8 cellular contexts compared by ENCODE assay signal in the genomic region with DNA sequence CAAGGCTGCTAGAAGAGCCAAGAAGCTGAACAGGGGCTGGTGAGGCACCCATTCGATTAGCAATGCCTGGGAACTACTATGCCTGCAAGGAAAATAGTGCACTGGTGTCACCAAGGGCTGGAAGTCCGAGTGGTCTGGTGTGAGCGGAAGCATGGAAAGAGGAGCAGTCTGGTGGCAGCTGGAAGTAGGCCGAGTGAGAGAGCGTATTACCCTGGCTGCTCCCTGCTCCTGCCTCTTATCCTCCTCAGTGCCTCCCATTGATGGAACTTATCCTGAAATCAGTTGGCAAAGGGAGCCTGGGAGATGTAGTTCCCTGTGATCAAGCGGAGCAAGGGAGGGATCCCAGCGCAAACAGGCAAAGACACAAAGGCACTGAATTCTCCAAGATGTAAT.
DNase-seq lines count a peak whose midpoint lies in the region; ATAC-seq lines count a peak whose summit lies in the region.

No MANE protein-coding gene starts in this region.

- no peak for ATAC-seq in stimulated activated naive CD8-positive, alpha-beta T cell treated with anti-CD3 and anti-CD28 coated beads, Interleukin-15, Interleukin-2, amounts not matched to agents 100 U/mL and 50 U/mL, for 24 hours
- ATAC-seq in memory B cell (ENCODE audit: low read depth) (no peak), HG03571 (IDR thresholded peaks at IDR 0.05; ENCODE audit: unreplicated experiment) (no peak)

- peak overlapping the region; percentile 86 for H3K4me3 Mint-ChIP-seq in stimulated activated naive CD8-positive, alpha-beta T cell treated with anti-CD3 and anti-CD28 coated beads, Interleukin-15, Interleukin-2, amounts not matched to agents 100 ng/mL and 50 ng/mL, for 24 hours
- H3K4me3 Mint-ChIP-seq in memory B cell, result peak overlapping the region; percentile 85

- peaks cover 44% of the 10 kb centered on the region for H3K36me3 Mint-ChIP-seq in stimulated activated naive CD8-positive, alpha-beta T cell treated with anti-CD3 and anti-CD28 coated beads, Interleukin-15, Interleukin-2, amounts not matched to agents 100 ng/mL and 50 ng/mL, for 24 hours (ENCODE audit: low read depth)
- H3K36me3 Mint-ChIP-seq in memory B cell, result peaks cover 23% of the 10 kb centered on the region

- H3K27me3 Mint-ChIP-seq in stimulated activated naive CD8-positive, alpha-beta T cell treated with anti-CD3 and anti-CD28 coated beads, Interleukin-15, Interleukin-2, amounts not matched to agents 100 ng/mL and 50 ng/mL, for 24 hours, result no peaks in the 10 kb centered on the region
- no peaks in the 10 kb centered on the region for H3K27me3 Mint-ChIP-seq in memory B cell

- H3K4me1 Mint-ChIP-seq in stimulated activated naive CD8-positive, alpha-beta T cell treated with anti-CD3 and anti-CD28 coated beads, Interleukin-15, Interleukin-2, amounts not matched to agents 100 ng/mL and 50 ng/mL, for 24 hours (ENCODE audit: low read depth), result peaks cover 98% of the 10 kb centered on the region
- peaks cover 55% of the 10 kb centered on the region for H3K4me1 Mint-ChIP-seq in memory B cell

- peak overlapping the region; percentile 99 for H3K27ac Mint-ChIP-seq in stimulated activated naive CD8-positive, alpha-beta T cell treated with anti-CD3 and anti-CD28 coated beads, Interleukin-15, Interleukin-2, amounts not matched to agents 100 ng/mL and 50 ng/mL, for 24 hours
- H3K27ac Mint-ChIP-seq in memory B cell, result peak overlapping the region; percentile 100

- no peaks in the 10 kb centered on the region for H3K9me3 Mint-ChIP-seq in stimulated activated naive CD8-positive, alpha-beta T cell treated with anti-CD3 and anti-CD28 coated beads, Interleukin-15, Interleukin-2, amounts not matched to agents 100 ng/mL and 50 ng/mL, for 24 hours
- H3K9me3 Mint-ChIP-seq in memory B cell, result no peaks in the 10 kb centered on the region

- H3K27ac ChIP-seq in angular gyrus (ENCODE audit: low read depth, low read length), result peak overlapping the region; percentile 62

- no peak for DNase-seq in stimulated activated naive CD8-positive, alpha-beta T cell treated with anti-CD3 and anti-CD28 coated beads, Interleukin-15, Interleukin-2, amounts not matched to agents 100 U/mL and 50 U/mL, for 24 hours
- no peak for DNase-seq in memory B cell (ENCODE audit: low spot score in 2 of 2)
- no peak for DNase-seq in HK-2 (ENCODE audit: unreplicated experiment)
- DNase-seq in stimulated activated CD8-positive, alpha-beta memory T cell treated with anti-CD3 and anti-CD28 coated beads, Interleukin-4, amount 100 ng/mL, for 48 hours, result no peak
- DNase-seq in NCI-H2171 treated with DMSO at 0.1 percent for 48 hours (lab: John Stamatoyannopoulos, UW), result no peak
